In genomic region chr1:167518331-167518700, GRCh38 we compare ENCODE assay signal across 10 cellular contexts. TPM values are rescaled to one million over a fixed set of nuclear protein-coding genes. Genes with fewer than 3 reads are reported as not detected.
DNase-seq lines count a peak whose midpoint lies in the region; ATAC-seq and TF ChIP-seq lines count a peak whose summit lies in the region.
"Had no signal": no experiment of that assay in that cellular context is flagged by ENCODE, and none has a peak within 500 bp of the region (broad histone marks: within the 10 kb centered on the region; RNA-seq: fewer than 3 reads in every experiment).

Gene CD247 (minus strand): TSS chr1:167518529. CDS start chr1:167518465, 64 bp downstream.

- in situ Hi-C loops in transverse colon (cut with MboI; ENCODE audit: low pct_ligation_motif_present in 1 of 4, low pct_unique_long_range_greater_than_20kb in 1 of 4, low sequenced_read_pairs in 3 of 4) = no loop called here

- H3K27ac ChIP-seq in neuronal stem cell (replicated peaks; ENCODE audit: low read length) = no peak within 1 kb of the TSS
- peak within 1 kb of the TSS; percentile 28 to 47 (median 38) for H3K27ac ChIP-seq in transverse colon
- H3K27ac ChIP-seq: VCaP had no signal

- peak within 1 kb of the TSS; percentile 8 for H2AK5ac ChIP-seq in neuronal stem cell (ENCODE audit: low read depth, low read length)

- H3K4me1 ChIP-seq in neuronal stem cell (ENCODE audit: control insufficient read depth in 2 of 2, insufficient read depth in 1 of 2, low read depth in 1 of 2, low read length in 2 of 2) (peaks cover 0 to 6% of the 10 kb centered on the region in 2 donors), transverse colon (no peaks in the 10 kb centered on the region), Caco-2 (no peaks in the 10 kb centered on the region)

- H2BK5ac ChIP-seq in neuronal stem cell (ENCODE audit: low read length) = peak within 1 kb of the TSS; percentile 82

- H2BK15ac ChIP-seq in neuronal stem cell (ENCODE audit: low read length) = peak within 1 kb of the TSS; percentile 51

- ATAC-seq in HG03432 (IDR thresholded peaks at IDR 0.05; ENCODE audit: unreplicated experiment) = no peak

- WGBS in neuronal stem cell (ENCODE audit: extremely low coverage in 2 of 2, insufficient read length in 2 of 2, insufficient replicate concordance in 1 of 2), 2 donors = no CpG with 5 or more reads among the region's 14 CpGs
- WGBS in transverse colon (ENCODE audit: low coverage in 1 of 2), 2 donors = 79 to 80% methylated on average over 9 to 14 of the region's 14 CpGs

- H3K18ac ChIP-seq in neuronal stem cell (ENCODE audit: low read length) = peak within 1 kb of the TSS; percentile 64

- peak within 1 kb of the TSS; percentile 30 for H2BK12ac ChIP-seq in neuronal stem cell (ENCODE audit: low read length)

- H3K9me3 Mint-ChIP-seq in Caco-2 (ENCODE audit: unreplicated experiment) = no peaks in the 10 kb centered on the region

- H3K36me3 Mint-ChIP-seq in Caco-2 (ENCODE audit: insufficient read depth, unreplicated experiment) = no peaks in the 10 kb centered on the region

- DNase-seq in activated T-helper 9 cell treated with anti-CD3 and anti-CD28 coated beads, Interleukin-2, amount 50 U/mL, for 16 hours (ENCODE audit: low read depth) = peak; percentile 62
- DNase-seq in neuronal stem cell (ENCODE audit: low spot score) (no peak), transverse colon (peak; percentile 29), foreskin melanocyte (no peak), NCI-H128 (lab: John Stamatoyannopoulos, UW; ENCODE audit: unreplicated experiment) (no peak), Caco-2 (no peak)

- no peak within 1 kb of the TSS for H3K9ac ChIP-seq in neuronal stem cell (ENCODE audit: low read depth, low read length, poor library complexity)

- peak within 1 kb of the TSS; percentile 30 for H3K4ac ChIP-seq in neuronal stem cell (ENCODE audit: low read length)

- peak within 1 kb of the TSS; percentile 19 for H2AFZ ChIP-seq in neuronal stem cell (ENCODE audit: low read length)

- no peak within 1 kb of the TSS for H3K27ac Mint-ChIP-seq in Caco-2 (ENCODE audit: unreplicated experiment)
- H3K27ac Mint-ChIP-seq: nephron had no signal

- CTCF ChIA-PET in Caco-2 (lab: Charles Lee) = no interaction called here

- intact Hi-C loops in T-helper 2 cell treated with Interferon-gamma antibody and Interleukin-4, amounts not matched to agents 100 ng/mL and 5 ng/mL, for 36 hours (cut with micrococcal nuclease) = loop anchor here (1.0 to 5.0 kb wide), 6 partner anchors 26 to 117 kb away; partner anchors contain the start of gene CREG1
- intact Hi-C loops in transverse colon (cut with DNase I; ENCODE audit: low total_unique reads) = no loop called here
- intact Hi-C loops in Caco-2 (cut with micrococcal nuclease; ENCODE audit: unreplicated experiment) = no loop called here

- H3K23ac ChIP-seq in neuronal stem cell (ENCODE audit: low read depth, low read length, poor library complexity) = peak within 1 kb of the TSS; percentile 26

- POLR2A ChIA-PET in Caco-2 (lab: Charles Lee) = no interaction called here

- H3K36me3 ChIP-seq in neuronal stem cell (replicated peaks in 1 of 2; ENCODE audit: control insufficient read depth in 2 of 2, insufficient read depth in 2 of 2, low read length in 2 of 2) (no peaks in the 10 kb centered on the region), transverse colon (no peaks in the 10 kb centered on the region), Caco-2 (ENCODE audit: control insufficient read depth, insufficient read depth, low read length) (no peaks in the 10 kb centered on the region)

- H3K9me3 ChIP-seq in neuronal stem cell (replicated peaks in 1 of 2; ENCODE audit: control insufficient read depth in 2 of 2, insufficient read depth in 1 of 2, low read depth in 1 of 2, low read length in 2 of 2) (peaks cover 0 to 6% of the 10 kb centered on the region in 2 donors), transverse colon (no peaks in the 10 kb centered on the region), Caco-2 (peaks cover 3% of the 10 kb centered on the region; the same call in 1 of the 2 replicates)

- no peak within 1 kb of the TSS for H3K4me2 ChIP-seq in neuronal stem cell (ENCODE audit: insufficient read depth, low read length, poor library complexity, severe bottlenecking)

- H3K27me3 ChIP-seq in neuronal stem cell (ENCODE audit: control insufficient read depth in 3 of 3, insufficient read depth in 3 of 3, low read depth in 1 of 3, low read length in 3 of 3) (no peaks in the 10 kb centered on the region), transverse colon (no peaks in the 10 kb centered on the region), Caco-2 (replicated peaks; ENCODE audit: control insufficient read depth, insufficient read depth, low read length) (no peaks in the 10 kb centered on the region)

- no peaks in the 10 kb centered on the region for H3K4me1 Mint-ChIP-seq in Caco-2 (ENCODE audit: low read depth, unreplicated experiment)

- H3K27me3 Mint-ChIP-seq in Caco-2 (ENCODE audit: insufficient read depth, unreplicated experiment) = no peaks in the 10 kb centered on the region

- H3K79me1 ChIP-seq in neuronal stem cell (ENCODE audit: low read depth, low read length) = no peaks in the 10 kb centered on the region

- TF ChIP-seq POLR2A in transverse colon (IDR thresholded peaks at IDR 0.05) = peak; percentile 38

- H3K4me3 Mint-ChIP-seq in Caco-2 (ENCODE audit: unreplicated experiment) = no peak within 1 kb of the TSS
- H3K4me3 Mint-ChIP-seq: nephron had no signal

- H3K4me3 ChIP-seq in neuronal stem cell (ENCODE audit: low read length in 2 of 2) (no peak within 1 kb of the TSS), transverse colon (peak within 1 kb of the TSS in 1 of 4 donors; percentile 28), Caco-2 (ENCODE audit: low read depth, low read length) (no peak within 1 kb of the TSS)

- no TSS peak for BruUV-seq in Caco-2 (replicated peaks; lab: Mats Ljungman, UMichigan)

- TF ChIP-seq CTCF in transverse colon (IDR thresholded peaks at IDR 0.05) (no peak), Caco-2 (IDR thresholded peaks at IDR 0.05; ENCODE audit: insufficient read depth in 1 of 2, low read depth in 1 of 2, low read length in 1 of 2, severe bottlenecking in 1 of 2, unreplicated experiment in 1 of 2) (no peak)

- TF ChIP-seq EP300 in transverse colon (IDR thresholded peaks at IDR 0.05; ENCODE audit: low read depth) = no peak

- no peak within 1 kb of the TSS for H4K8ac ChIP-seq in neuronal stem cell (ENCODE audit: low read depth, low read length)

- H3K14ac ChIP-seq in neuronal stem cell (ENCODE audit: low read length) = no peak within 1 kb of the TSS

- H2BK120ac ChIP-seq in neuronal stem cell (ENCODE audit: low read depth, low read length) = no peak within 1 kb of the TSS

- H4K91ac ChIP-seq in neuronal stem cell (ENCODE audit: low read depth, low read length, poor library complexity) = peak within 1 kb of the TSS; percentile 15

RNA-seq across cellular contexts. Expression of gene CD247, which starts in this region (rescaled TPM):
- total RNA-seq in T-helper 2 cell treated with Interferon-gamma antibody and Interleukin-4, amounts not matched to agents 100 ng/mL and 5 ng/mL, for 36 hours = 160 and 177 TPM in 2 replicates
- 1.5 TPM for polyA plus RNA-seq in neuronal stem cell (2013, experiment 1 of 2)
- 1.5 TPM for polyA plus RNA-seq in neuronal stem cell (2013, experiment 2 of 2)
- total RNA-seq in transverse colon = 1 to 10 TPM in 3 of 4 donors, not detected in 1; 1.5 to 6.4 (median 3.4) TPM
- total RNA-seq in Caco-2 (2022) = not detected in 2 replicates

Comparison
In these comparisons a context has a peak if more than half of its experiments do, and no peak if none do; other contexts are left out.
1. RNA of gene CD247 (total RNA-seq): 160 to 177 TPM in T-helper 2 cell treated with Interferon-gamma antibody and Interleukin-4, amounts not matched to agents 100 ng/mL and 5 ng/mL, for 36 hours; 1.5 to 6.4 TPM in transverse colon and not detected in Caco-2; every median in the first group is over 10 times any median in the second.
2. DNase-seq: peak in activated T-helper 9 cell treated with anti-CD3 and anti-CD28 coated beads, Interleukin-2, amount 50 U/mL, for 16 hours (single experiment) and transverse colon (single experiment); none in neuronal stem cell (single experiment), foreskin melanocyte (single experiment), NCI-H128 (single experiment) and Caco-2 (0 of 2).